ENCODE assay signal across 8 cellular contexts in the genomic region with DNA sequence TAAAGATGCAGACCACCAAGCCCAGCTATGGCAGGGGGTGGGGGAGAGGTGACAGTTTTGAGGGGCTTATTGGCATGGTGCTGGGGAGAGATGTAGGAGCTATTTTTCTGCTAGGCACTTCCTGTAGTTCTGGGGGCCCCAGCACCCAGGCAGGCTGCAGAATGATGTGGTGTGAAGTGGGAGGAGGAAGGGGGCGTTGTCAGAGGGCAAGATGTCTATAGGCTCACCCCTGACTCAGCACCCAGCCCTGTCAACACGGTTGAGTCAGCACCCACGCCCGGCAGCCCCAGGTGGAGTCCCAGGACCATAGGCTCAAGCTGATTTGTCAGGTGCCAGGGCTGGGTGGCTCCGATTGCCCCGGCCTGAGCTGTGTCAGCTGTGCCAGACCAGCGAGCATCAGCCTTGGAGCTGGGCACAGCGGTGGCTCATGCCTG. TPM values are rescaled to one million over a fixed set of nuclear protein-coding genes. Genes with fewer than 3 reads are reported as not detected.
A peak's percentile ranks its signal among the peaks of the same experiment; 100 is the strongest.
DNase-seq lines count a peak whose midpoint lies in the region; ATAC-seq and TF ChIP-seq lines count a peak whose summit lies in the region.

No MANE protein-coding gene starts in this region.

- POLR2A ChIA-PET in HEK293 (lab: Yijun Ruan, JAX), result no interaction called here

- H3K27ac ChIP-seq in HEK293 (ENCODE audit: extremely low read depth, low read depth, low read length), result no peak overlapping the region

- no peak for TF ChIP-seq CTCF in AG10803 (conservative IDR thresholded peaks at IDR 0.05; ENCODE audit: low read length)
- no peak for TF ChIP-seq CTCF in HEK293 (tag by site-specific recombination; IDR thresholded peaks at IDR 0.05)

- no peaks in the 10 kb centered on the region for H3K9me3 ChIP-seq in HEK293 (ENCODE audit: control insufficient read depth, insufficient read depth, low read depth, low read length)

- peaks cover 0 to 12% of the 10 kb centered on the region in 2 experiments; a peak in 1 of 3 replicates for H3K36me3 ChIP-seq in HEK293 (ENCODE audit: control insufficient read depth in 2 of 2, insufficient read depth in 1 of 2, low read length in 2 of 2)

- H3K27me3 Mint-ChIP-seq in activated naive CD8-positive, alpha-beta T cell treated with anti-CD3 and anti-CD28 coated beads for 36 hours, result peaks cover 22% of the 10 kb centered on the region

- no peaks in the 10 kb centered on the region for H3K4me1 ChIP-seq in HEK293 (ENCODE audit: control insufficient read depth, insufficient read depth, low read length)

- no peak for ATAC-seq in GM18909 (IDR thresholded peaks at IDR 0.05; ENCODE audit: poor library complexity, unreplicated experiment)
- ATAC-seq in HG03280 (IDR thresholded peaks at IDR 0.05; ENCODE audit: unreplicated experiment), result no peak

- no peak overlapping the region for H3K4me3 Mint-ChIP-seq in activated naive CD8-positive, alpha-beta T cell treated with anti-CD3 and anti-CD28 coated beads for 36 hours

- peak overlapping the region; percentile 48 for H3K27ac Mint-ChIP-seq in activated naive CD8-positive, alpha-beta T cell treated with anti-CD3 and anti-CD28 coated beads for 36 hours

- CTCF ChIA-PET in HEK293 (lab: Yijun Ruan, JAX), result interaction anchor here (0.6 kb wide), 3 partner anchors 26 to 281 kb away, joined by 3 to 6 read pairs (median 4); no protein-coding TSS in a partner anchor

- H3K4me3 ChIP-seq in AG10803 (ENCODE audit: low read length) (no peak overlapping the region), HEK293 (ENCODE audit: low read depth, low read length) (no peak overlapping the region)

- DNase-seq in AG10803 (ENCODE audit: low read depth) (peak; percentile 79), SW480 (ENCODE audit: low spot score) (peak; percentile 90), islet precursor cell (peak; percentile 78)
- peak; percentile 89 for DNase-seq in activated naive CD8-positive, alpha-beta T cell treated with anti-CD3 and anti-CD28 coated beads for 36 hours
- DNase-seq in stimulated activated CD8-positive, alpha-beta memory T cell treated with anti-CD3 and anti-CD28 coated beads, Interleukin-15, amount 100 ng/mL, for 24 hours (ENCODE audit: low read depth), result peak; percentile 62

- no peaks in the 10 kb centered on the region for H3K36me3 Mint-ChIP-seq in activated naive CD8-positive, alpha-beta T cell treated with anti-CD3 and anti-CD28 coated beads for 36 hours

- H3K9me3 Mint-ChIP-seq in activated naive CD8-positive, alpha-beta T cell treated with anti-CD3 and anti-CD28 coated beads for 36 hours, result no peaks in the 10 kb centered on the region

- H3K4me1 Mint-ChIP-seq in activated naive CD8-positive, alpha-beta T cell treated with anti-CD3 and anti-CD28 coated beads for 36 hours, result peaks cover 56% of the 10 kb centered on the region

TF ChIP-seq in HEK293, 187 proteins besides CTCF, POLR2A, EP300 and RAD21:
- peak; percentile 71 for TF ChIP-seq ZBTB20 (tag by site-specific recombination; IDR thresholded peaks at IDR 0.05)
- peak; percentile 82 for TF ChIP-seq EGR2 (tag by site-specific recombination; IDR thresholded peaks at IDR 0.05; ENCODE audit: low read depth)
- peak; percentile 71 for TF ChIP-seq KLF1 (tag by site-specific recombination; IDR thresholded peaks at IDR 0.05)
- TF ChIP-seq ZNF23 (tag by site-specific recombination; IDR thresholded peaks at IDR 0.05; ENCODE audit: borderline replicate concordance), result no peak
- TF ChIP-seq, protein P1, sequence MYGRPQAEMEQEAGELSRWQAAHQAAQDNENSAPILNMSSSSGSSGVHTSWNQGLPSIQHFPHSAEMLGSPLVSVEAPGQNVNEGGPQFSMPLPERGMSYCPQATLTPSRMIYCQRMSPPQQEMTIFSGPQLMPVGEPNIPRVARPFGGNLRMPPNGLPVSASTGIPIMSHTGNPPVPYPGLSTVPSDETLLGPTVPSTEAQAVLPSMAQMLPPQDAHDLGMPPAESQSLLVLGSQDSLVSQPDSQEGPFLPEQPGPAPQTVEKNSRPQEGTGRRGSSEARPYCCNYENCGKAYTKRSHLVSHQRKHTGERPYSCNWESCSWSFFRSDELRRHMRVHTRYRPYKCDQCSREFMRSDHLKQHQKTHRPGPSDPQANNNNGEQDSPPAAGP (tag by site-specific recombination; IDR thresholded peaks at IDR 0.05), result peak; percentile 38; the same call in 1 of the 2 replicates
- peak; percentile 61 for TF ChIP-seq KLF10 (tag by site-specific recombination; IDR thresholded peaks at IDR 0.05)
- TF ChIP-seq SP2 (tag by site-specific recombination; IDR thresholded peaks at IDR 0.05), result peak; percentile 20; the same call in 1 of the 2 replicates
- TF ChIP-seq ZNF530 (tag by site-specific recombination; IDR thresholded peaks at IDR 0.05; ENCODE audit: low read depth), result no peak
- TF ChIP-seq ZNF521 (tag by site-specific recombination; IDR thresholded peaks at IDR 0.05), result no peak
- TF ChIP-seq, protein P2, sequence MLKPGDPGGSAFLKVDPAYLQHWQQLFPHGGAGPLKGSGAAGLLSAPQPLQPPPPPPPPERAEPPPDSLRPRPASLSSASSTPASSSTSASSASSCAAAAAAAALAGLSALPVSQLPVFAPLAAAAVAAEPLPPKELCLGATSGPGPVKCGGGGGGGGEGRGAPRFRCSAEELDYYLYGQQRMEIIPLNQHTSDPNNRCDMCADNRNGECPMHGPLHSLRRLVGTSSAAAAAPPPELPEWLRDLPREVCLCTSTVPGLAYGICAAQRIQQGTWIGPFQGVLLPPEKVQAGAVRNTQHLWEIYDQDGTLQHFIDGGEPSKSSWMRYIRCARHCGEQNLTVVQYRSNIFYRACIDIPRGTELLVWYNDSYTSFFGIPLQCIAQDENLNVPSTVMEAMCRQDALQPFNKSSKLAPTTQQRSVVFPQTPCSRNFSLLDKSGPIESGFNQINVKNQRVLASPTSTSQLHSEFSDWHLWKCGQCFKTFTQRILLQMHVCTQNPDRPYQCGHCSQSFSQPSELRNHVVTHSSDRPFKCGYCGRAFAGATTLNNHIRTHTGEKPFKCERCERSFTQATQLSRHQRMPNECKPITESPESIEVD (tag by site-specific recombination; IDR thresholded peaks at IDR 0.05), result no peak
- 0 out of 2 replicates have a peak, but pooled peaks have one; percentile 7 for TF ChIP-seq SP7 (tag by site-specific recombination; IDR thresholded peaks at IDR 0.05)
- peak; percentile 33; the same call in 1 of the 2 replicates for TF ChIP-seq ZBTB8A (tag by site-specific recombination; IDR thresholded peaks at IDR 0.05)
- TF ChIP-seq SP3 (tag by site-specific recombination; IDR thresholded peaks at IDR 0.05), result 0 out of 2 replicates have a peak, but pooled peaks have one; percentile 23
- TF ChIP-seq, protein P3, sequence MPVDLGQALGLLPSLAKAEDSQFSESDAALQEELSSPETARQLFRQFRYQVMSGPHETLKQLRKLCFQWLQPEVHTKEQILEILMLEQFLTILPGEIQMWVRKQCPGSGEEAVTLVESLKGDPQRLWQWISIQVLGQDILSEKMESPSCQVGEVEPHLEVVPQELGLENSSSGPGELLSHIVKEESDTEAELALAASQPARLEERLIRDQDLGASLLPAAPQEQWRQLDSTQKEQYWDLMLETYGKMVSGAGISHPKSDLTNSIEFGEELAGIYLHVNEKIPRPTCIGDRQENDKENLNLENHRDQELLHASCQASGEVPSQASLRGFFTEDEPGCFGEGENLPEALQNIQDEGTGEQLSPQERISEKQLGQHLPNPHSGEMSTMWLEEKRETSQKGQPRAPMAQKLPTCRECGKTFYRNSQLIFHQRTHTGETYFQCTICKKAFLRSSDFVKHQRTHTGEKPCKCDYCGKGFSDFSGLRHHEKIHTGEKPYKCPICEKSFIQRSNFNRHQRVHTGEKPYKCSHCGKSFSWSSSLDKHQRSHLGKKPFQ (tag by site-specific recombination; IDR thresholded peaks at IDR 0.05), result peak; percentile 50; the same call in 1 of the 2 replicates
- TF ChIP-seq ZFHX2 (tag by site-specific recombination; conservative IDR thresholded peaks at IDR 0.05), result peak; percentile 82
TF ChIP-seq in HEK293: peak in this region for 11.

RNA-seq across cellular contexts. Expression of a gene that starts 5.8 kb away (rescaled TPM):
- total RNA-seq in activated naive CD8-positive, alpha-beta T cell treated with anti-CD3 and anti-CD28 coated beads for 36 hours, result under 1 TPM; 0.18 to 0.23 TPM
